2 cellular contexts compared by ENCODE assay signal in the genomic region with DNA sequence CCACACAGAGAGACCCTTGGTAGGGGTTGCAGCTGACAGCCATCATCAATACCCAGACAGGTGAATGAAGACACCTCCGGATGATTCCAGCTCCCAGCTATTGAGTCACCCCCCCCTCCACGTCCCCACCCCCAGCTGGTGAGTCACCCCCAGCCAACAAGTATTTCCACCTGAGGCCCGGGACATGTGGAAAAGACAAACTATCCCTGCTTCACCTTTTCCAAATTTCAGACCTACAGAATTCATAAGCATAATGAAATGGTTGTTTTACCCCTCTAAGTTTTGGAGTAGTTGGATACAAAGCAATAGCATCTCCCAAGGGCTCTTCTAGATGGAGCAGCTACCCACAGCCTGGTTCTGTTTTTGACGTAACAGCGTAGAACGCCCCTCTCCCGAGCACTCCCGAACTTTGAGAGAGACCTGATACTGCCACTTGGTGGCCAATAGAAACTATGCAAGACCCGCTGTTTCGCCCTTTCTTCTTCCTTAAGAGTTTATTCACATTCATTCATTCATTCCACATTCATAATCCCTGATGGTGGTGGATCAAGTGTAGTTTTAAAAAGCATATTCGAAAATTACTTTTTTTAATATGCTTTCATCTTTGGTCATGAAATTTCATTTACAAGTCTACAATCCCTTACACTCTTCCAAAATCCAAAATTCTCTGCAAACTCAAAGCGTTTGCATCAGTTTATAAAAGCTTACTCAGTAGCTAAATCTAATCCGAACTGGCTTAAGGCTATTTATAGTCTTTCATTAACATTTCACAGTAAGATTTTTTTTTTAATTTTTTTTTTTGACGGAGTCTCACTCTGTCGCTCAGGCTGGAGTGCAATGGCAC.
TF ChIP-seq lines count a peak whose summit lies in the region.

No MANE protein-coding gene starts in this region.

TF ChIP-seq in HEK293T, 16 proteins besides CTCF, POLR2A, EP300 and RAD21 (continued from another document):
- no peak for TF ChIP-seq HDGF (IDR thresholded peaks at IDR 0.05; ENCODE audit: borderline replicate concordance)
- no peak for TF ChIP-seq FOXK2 (IDR thresholded peaks at IDR 0.05)
- TF ChIP-seq CTBP1 (IDR thresholded peaks at IDR 0.05; ENCODE audit: borderline replicate concordance), result no peak
- TF ChIP-seq NFRKB (IDR thresholded peaks at IDR 0.05), result no peak
- no peak for TF ChIP-seq L3MBTL2 (conservative IDR thresholded peaks at IDR 0.05)
- no peak for TF ChIP-seq TARDBP (IDR thresholded peaks at IDR 0.05)
- TF ChIP-seq BHLHE40 (IDR thresholded peaks at IDR 0.05; ENCODE audit: borderline replicate concordance), result no peak

TF ChIP-seq in liver, 16 proteins besides CTCF, POLR2A, EP300 and RAD21:
- TF ChIP-seq, protein P1, sequence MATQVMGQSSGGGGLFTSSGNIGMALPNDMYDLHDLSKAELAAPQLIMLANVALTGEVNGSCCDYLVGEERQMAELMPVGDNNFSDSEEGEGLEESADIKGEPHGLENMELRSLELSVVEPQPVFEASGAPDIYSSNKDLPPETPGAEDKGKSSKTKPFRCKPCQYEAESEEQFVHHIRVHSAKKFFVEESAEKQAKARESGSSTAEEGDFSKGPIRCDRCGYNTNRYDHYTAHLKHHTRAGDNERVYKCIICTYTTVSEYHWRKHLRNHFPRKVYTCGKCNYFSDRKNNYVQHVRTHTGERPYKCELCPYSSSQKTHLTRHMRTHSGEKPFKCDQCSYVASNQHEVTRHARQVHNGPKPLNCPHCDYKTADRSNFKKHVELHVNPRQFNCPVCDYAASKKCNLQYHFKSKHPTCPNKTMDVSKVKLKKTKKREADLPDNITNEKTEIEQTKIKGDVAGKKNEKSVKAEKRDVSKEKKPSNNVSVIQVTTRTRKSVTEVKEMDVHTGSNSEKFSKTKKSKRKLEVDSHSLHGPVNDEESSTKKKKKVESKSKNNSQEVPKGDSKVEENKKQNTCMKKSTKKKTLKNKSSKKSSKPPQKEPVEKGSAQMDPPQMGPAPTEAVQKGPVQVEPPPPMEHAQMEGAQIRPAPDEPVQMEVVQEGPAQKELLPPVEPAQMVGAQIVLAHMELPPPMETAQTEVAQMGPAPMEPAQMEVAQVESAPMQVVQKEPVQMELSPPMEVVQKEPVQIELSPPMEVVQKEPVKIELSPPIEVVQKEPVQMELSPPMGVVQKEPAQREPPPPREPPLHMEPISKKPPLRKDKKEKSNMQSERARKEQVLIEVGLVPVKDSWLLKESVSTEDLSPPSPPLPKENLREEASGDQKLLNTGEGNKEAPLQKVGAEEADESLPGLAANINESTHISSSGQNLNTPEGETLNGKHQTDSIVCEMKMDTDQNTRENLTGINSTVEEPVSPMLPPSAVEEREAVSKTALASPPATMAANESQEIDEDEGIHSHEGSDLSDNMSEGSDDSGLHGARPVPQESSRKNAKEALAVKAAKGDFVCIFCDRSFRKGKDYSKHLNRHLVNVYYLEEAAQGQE (IDR thresholded peaks at IDR 0.05), result no peak
- TF ChIP-seq YY1 (IDR thresholded peaks at IDR 0.05), result no peak
- TF ChIP-seq, protein P2, sequence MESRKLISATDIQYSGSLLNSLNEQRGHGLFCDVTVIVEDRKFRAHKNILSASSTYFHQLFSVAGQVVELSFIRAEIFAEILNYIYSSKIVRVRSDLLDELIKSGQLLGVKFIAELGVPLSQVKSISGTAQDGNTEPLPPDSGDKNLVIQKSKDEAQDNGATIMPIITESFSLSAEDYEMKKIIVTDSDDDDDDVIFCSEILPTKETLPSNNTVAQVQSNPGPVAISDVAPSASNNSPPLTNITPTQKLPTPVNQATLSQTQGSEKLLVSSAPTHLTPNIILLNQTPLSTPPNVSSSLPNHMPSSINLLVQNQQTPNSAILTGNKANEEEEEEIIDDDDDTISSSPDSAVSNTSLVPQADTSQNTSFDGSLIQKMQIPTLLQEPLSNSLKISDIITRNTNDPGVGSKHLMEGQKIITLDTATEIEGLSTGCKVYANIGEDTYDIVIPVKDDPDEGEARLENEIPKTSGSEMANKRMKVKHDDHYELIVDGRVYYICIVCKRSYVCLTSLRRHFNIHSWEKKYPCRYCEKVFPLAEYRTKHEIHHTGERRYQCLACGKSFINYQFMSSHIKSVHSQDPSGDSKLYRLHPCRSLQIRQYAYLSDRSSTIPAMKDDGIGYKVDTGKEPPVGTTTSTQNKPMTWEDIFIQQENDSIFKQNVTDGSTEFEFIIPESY (IDR thresholded peaks at IDR 0.05), result no peak
- TF ChIP-seq HNF4A (conservative IDR thresholded peaks at IDR 0.05), result no peak
- TF ChIP-seq, protein P3, sequence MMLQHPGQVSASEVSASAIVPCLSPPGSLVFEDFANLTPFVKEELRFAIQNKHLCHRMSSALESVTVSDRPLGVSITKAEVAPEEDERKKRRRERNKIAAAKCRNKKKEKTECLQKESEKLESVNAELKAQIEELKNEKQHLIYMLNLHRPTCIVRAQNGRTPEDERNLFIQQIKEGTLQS (IDR thresholded peaks at IDR 0.05), result no peak
- no peak for TF ChIP-seq EGR1 (IDR thresholded peaks at IDR 0.05; ENCODE audit: low read depth in 2 of 2)
- no peak for TF ChIP-seq NR2F2 (IDR thresholded peaks at IDR 0.05)
- no peak for TF ChIP-seq JUND (IDR thresholded peaks at IDR 0.05)
- TF ChIP-seq FOXA1 (IDR thresholded peaks at IDR 0.05), result no peak
TF ChIP-seq in liver: peak in this region for 0.
